24 cellular contexts compared by ENCODE assay signal in genomic region chr2:179746982-179747381, GRCh38.
"Had no signal": no experiment of that assay in that cellular context is flagged by ENCODE, and none has a peak within 500 bp of the region (broad histone marks: within the 10 kb centered on the region; RNA-seq: fewer than 3 reads in every experiment).

No MANE protein-coding gene starts in this region.

- H3K9me3 ChIP-seq: adrenal gland, body of pancreas, breast epithelium, SJSA1, SK-N-SH had no signal

- H3K9ac ChIP-seq: SK-N-SH had no signal

- H3K4me1 ChIP-seq: adrenal gland, body of pancreas, breast epithelium, SJSA1 had no signal

- H3K27ac ChIP-seq: adrenal gland, body of pancreas, breast epithelium, SJSA1 had no signal

- H3K27me3 ChIP-seq: adrenal gland, body of pancreas, breast epithelium, SJSA1 had no signal

- DNase-seq: activated B cell treated with CpG ODN at 0.5 μM for 24 hours; activated CD4-positive, alpha-beta memory T cell treated with anti-CD3 and anti-CD28 coated beads for 36 hours; activated CD4-positive, alpha-beta T cell treated with anti-CD3 and anti-CD28 coated beads for 4 hours; activated CD4-positive, alpha-beta T cell treated with anti-CD3 and anti-CD28 coated beads, Interleukin-2, amount 50 U/mL, for 1 hour; activated CD4-positive, CD25-positive, alpha-beta regulatory T cell treated with anti-CD3 and anti-CD28 coated beads, Interleukin-2, amount 50 U/mL, for 72 hours; activated CD8-positive, alpha-beta memory T cell treated with anti-CD3 and anti-CD28 coated beads, Interleukin-2, amount 50 U/mL, for 4 hours; activated gamma-delta T cell treated with Interleukin-2 at 50 U/mL for 16 hours; activated naive CD4-positive, alpha-beta T cell treated with anti-CD3 and anti-CD28 coated beads for 36 hours; activated T-cell treated with anti-CD3 and anti-CD28 coated beads for 4 hours; activated T-cell treated with anti-CD3 and anti-CD28 coated beads, Interleukin-2, amount 50 U/mL, for 4 hours; adrenal gland; body of pancreas; NCI-H1105; NCI-H1417 treated with DMSO at 0.1 percent for 48 hours; NCI-H1930; NCI-H2081 treated with DMSO at 0.1 percent for 48 hours; NCI-H345; NCI-H524 treated with DMSO at 0.1 percent for 48 hours; SHP77 treated with DMSO at 0.1 percent for 48 hours; SK-N-SH had no signal

- H3K9me2 ChIP-seq: SK-N-SH had no signal

- H3K36me3 ChIP-seq: adrenal gland, breast epithelium, SJSA1 had no signal

- ATAC-seq: activated naive CD4-positive, alpha-beta T cell treated with anti-CD3 and anti-CD28 coated beads, Interleukin-2, amount 50 U/mL, for 72 hours; activated T-cell treated with anti-CD3 and anti-CD28 coated beads, Interleukin-2, amount 50 U/mL, for 4 hours; body of pancreas; Panc1 had no signal

- H3K4me3 ChIP-seq: adrenal gland, body of pancreas, breast epithelium, SJSA1 had no signal

- H3K4me2 ChIP-seq: SK-N-SH had no signal
